Comparison of ENCODE assay signal across 2 cellular contexts in the genomic region with DNA sequence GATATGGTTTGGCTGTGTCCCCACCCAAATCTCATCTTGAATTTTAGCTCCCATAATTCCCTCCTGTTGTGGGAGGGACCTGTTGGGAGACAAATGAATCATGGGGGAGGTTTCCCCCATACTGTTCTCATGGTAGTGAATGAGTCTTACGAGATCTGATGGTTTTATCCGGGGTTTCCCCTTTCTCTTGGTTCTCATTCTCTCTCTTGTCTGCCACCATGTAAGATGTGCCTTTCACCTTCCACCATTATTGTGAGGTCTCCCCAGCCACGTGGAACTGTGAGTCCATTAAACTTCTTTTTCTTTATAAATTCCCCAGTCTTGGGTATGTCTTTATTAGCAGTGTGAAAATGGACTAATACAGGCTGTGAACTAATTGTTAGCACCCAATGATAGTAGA.
TF ChIP-seq lines count a peak whose summit lies in the region.

No MANE protein-coding gene starts in this region.

TF ChIP-seq in HEK293, 187 proteins besides CTCF, POLR2A, EP300 and RAD21:
- TF ChIP-seq SETDB1 (IDR thresholded peaks at IDR 0.05; ENCODE audit: insufficient read length, low read length), result peak; percentile 77
TF ChIP-seq in HEK293: peak in this region for 1; not testable (repeated sequence) for 186.

TF ChIP-seq in HepG2, 621 proteins besides CTCF, POLR2A, EP300 and RAD21:
- TF ChIP-seq ZNF430 (CRISPR knock-in tag; IDR thresholded peaks at IDR 0.05), result peak; percentile 94; the same call in 1 of the 2 replicates
TF ChIP-seq in HepG2: peak in this region for 1; not testable (repeated sequence) for 620.
